Comparison of ENCODE assay signal across 7 cellular contexts in the genomic region with DNA sequence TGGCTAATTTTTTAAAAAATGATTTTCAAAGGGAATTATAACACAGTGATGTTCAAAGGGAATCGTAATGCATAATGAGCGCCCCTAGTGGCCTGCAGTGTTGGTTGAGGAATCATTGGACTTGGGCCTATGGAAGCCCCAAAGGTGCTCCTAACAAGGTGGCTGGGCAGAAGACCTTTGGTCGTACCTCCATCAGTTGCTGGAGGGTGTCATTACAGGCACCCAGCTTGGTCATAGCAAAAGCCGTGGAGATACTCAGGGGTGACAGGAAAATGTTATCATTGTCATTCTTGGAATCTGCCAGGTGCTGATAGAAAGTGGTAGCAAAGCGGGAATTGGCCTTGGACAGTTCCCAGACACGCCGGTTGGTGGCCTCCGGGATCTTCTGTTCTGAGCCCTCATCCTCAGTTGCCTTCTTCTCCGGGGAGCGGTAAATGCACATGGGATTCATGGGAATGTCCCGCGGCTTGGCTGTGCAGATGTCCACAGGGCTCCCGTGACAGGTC. TPM values are rescaled to one million over a fixed set of nuclear protein-coding genes. Genes with fewer than 3 reads are reported as not detected.
DNase-seq lines count a peak whose midpoint lies in the region; ATAC-seq and TF ChIP-seq lines count a peak whose summit lies in the region.

No MANE protein-coding gene starts in this region.

- DNase-seq in GM10266 (ENCODE audit: extremely low spot score), result peak; percentile 40
- DNase-seq in Kasumi-1 (lab: John Stamatoyannopoulos, UW), result peak; percentile 51 to 52
- DNase-seq in activated CD4-positive, alpha-beta T cell treated with anti-CD3 and anti-CD28 coated beads, Interleukin-2, amount 10 ng/mL, durations not matched to agents 7 days and 5 days, result peak; percentile 14
- DNase-seq in left colon, result peak in 1 of 2 donors; percentile 63
- no peak for DNase-seq in effector CD4-positive, alpha-beta T cell

- no peaks in the 10 kb centered on the region for H3K4me1 Mint-ChIP-seq in activated CD4-positive, alpha-beta T cell treated with anti-CD3 and anti-CD28 coated beads, Interleukin-2, amount 10 ng/mL, durations not matched to agents 7 days and 5 days

- H3K36me3 Mint-ChIP-seq in activated CD4-positive, alpha-beta T cell treated with anti-CD3 and anti-CD28 coated beads, Interleukin-2, amount 10 ng/mL, durations not matched to agents 7 days and 5 days (ENCODE audit: low read depth), result no peaks in the 10 kb centered on the region

- H3K27ac Mint-ChIP-seq in activated CD4-positive, alpha-beta T cell treated with anti-CD3 and anti-CD28 coated beads, Interleukin-2, amount 10 ng/mL, durations not matched to agents 7 days and 5 days, result no peak overlapping the region

- intact Hi-C loops in left colon (cut with DNase I, micrococcal nuclease), result no loop called here

- no peaks in the 10 kb centered on the region for H3K9me3 Mint-ChIP-seq in activated CD4-positive, alpha-beta T cell treated with anti-CD3 and anti-CD28 coated beads, Interleukin-2, amount 10 ng/mL, durations not matched to agents 7 days and 5 days

- no peaks in the 10 kb centered on the region for H3K27me3 Mint-ChIP-seq in activated CD4-positive, alpha-beta T cell treated with anti-CD3 and anti-CD28 coated beads, Interleukin-2, amount 10 ng/mL, durations not matched to agents 7 days and 5 days

- peak; percentile 60 for TF ChIP-seq CTCF in GM10266 (IDR thresholded peaks at IDR 0.05; ENCODE audit: control insufficient read depth, insufficient read depth, low read depth, missing control alignments)

- ATAC-seq in left colon, result peak; percentile 68
- no peak for ATAC-seq in HG03039 (IDR thresholded peaks at IDR 0.05; ENCODE audit: unreplicated experiment)
- ATAC-seq in HG02970 (IDR thresholded peaks at IDR 0.05; ENCODE audit: low FRiP score, unreplicated experiment), result no peak

- CTCF ChIA-PET in activated CD4-positive, alpha-beta T cell treated with anti-CD3 and anti-CD28 coated beads, Interleukin-2, amount 10 ng/mL, durations not matched to agents 7 days and 5 days (lab: Charles Lee), result interaction anchor here (0.6 kb wide), 1 partner anchor 483 kb away, joined by 3 read pairs; no protein-coding TSS in a partner anchor

- H3K4me3 Mint-ChIP-seq in activated CD4-positive, alpha-beta T cell treated with anti-CD3 and anti-CD28 coated beads, Interleukin-2, amount 10 ng/mL, durations not matched to agents 7 days and 5 days, result no peak overlapping the region

- POLR2A ChIA-PET in activated CD4-positive, alpha-beta T cell treated with anti-CD3 and anti-CD28 coated beads, Interleukin-2, amount 10 ng/mL, durations not matched to agents 7 days and 5 days (lab: Charles Lee), result no interaction called here

RNA-seq across cellular contexts. Expression of a gene that starts 2.7 kb away (rescaled TPM):
- under 1 TPM; 0.17 TPM for total RNA-seq in activated CD4-positive, alpha-beta T cell treated with anti-CD3 and anti-CD28 coated beads, Interleukin-2, amount 10 ng/mL, durations not matched to agents 7 days and 5 days
- under 1 TPM in 1 of 2 donors, not detected in 1; 0.49 TPM for total RNA-seq in left colon

RNA-seq across cellular contexts. Expression of a gene that starts 46.2 kb away (rescaled TPM):
- total RNA-seq in activated CD4-positive, alpha-beta T cell treated with anti-CD3 and anti-CD28 coated beads, Interleukin-2, amount 10 ng/mL, durations not matched to agents 7 days and 5 days, result 10 to 100 TPM; 10.2 to 10.9 TPM
- total RNA-seq in left colon, result 1 to 10 TPM; 7.1 to 8.4 TPM

RNA-seq across cellular contexts. Expression of a gene that starts 46.6 kb away (rescaled TPM):
- total RNA-seq in activated CD4-positive, alpha-beta T cell treated with anti-CD3 and anti-CD28 coated beads, Interleukin-2, amount 10 ng/mL, durations not matched to agents 7 days and 5 days, result 100 to 1,000 TPM; 328 to 370 TPM
- total RNA-seq in left colon, result 100 to 1,000 TPM; 241 to 261 TPM
